ENCODE assay signal across 13 cellular contexts in the genomic region with DNA sequence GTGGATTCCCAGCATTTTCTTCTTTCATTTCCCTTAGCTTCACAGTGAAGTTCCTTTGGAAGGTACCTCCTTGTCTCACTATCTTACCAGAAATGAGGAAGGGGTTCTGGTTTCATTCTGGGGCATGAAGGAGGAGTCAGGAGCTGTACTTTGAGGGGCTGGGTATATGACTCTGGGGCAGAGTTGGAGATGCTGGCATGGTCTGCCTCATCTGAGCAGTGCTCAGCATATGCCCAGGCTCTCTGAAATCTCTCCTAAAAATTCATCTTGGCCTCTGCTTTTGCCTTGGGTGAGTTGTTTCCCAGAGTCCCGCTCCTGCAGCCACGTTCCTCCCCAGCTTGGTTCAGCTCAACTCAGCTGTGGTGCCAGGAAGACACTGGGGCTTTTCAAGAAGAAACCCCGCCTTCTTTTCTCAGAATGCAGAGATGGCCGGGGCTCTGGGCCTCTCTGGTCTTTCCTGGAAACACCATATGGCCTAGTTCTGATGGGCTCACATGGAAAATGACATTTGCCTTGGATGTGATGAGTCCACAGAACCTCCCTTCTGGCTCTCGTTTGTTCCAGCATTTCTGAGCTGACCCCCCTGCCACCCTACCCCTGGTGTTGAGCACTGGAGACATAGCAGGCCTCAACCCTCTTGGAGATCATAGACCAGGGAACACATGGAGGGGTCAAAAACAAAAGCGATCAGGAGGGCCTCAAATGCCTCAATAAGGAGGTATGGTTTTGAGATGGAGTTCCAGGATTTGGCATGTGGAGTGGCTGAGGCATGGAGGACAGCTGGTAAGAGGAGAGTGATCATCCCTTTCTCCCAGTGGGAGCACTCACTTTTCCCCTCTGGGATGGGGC. TPM values are rescaled to one million over a fixed set of nuclear protein-coding genes. Genes with fewer than 3 reads are reported as not detected.
DNase-seq lines count a peak whose midpoint lies in the region; ATAC-seq lines count a peak whose summit lies in the region.
"Had no signal": no experiment of that assay in that cellular context is flagged by ENCODE, and none has a peak within 500 bp of the region (broad histone marks: within the 10 kb centered on the region; RNA-seq: fewer than 3 reads in every experiment).

No MANE protein-coding gene starts in this region.

- H3K36me3 Mint-ChIP-seq in activated naive CD4-positive, alpha-beta T cell treated with anti-CD3 and anti-CD28 coated beads for 36 hours (ENCODE audit: low read depth): no peaks in the 10 kb centered on the region
- H3K36me3 Mint-ChIP-seq in activated naive CD8-positive, alpha-beta T cell treated with anti-CD3 and anti-CD28 coated beads for 36 hours: peaks cover 3% of the 10 kb centered on the region
- H3K36me3 Mint-ChIP-seq in stimulated activated effector memory CD8-positive, alpha-beta T cell treated with anti-CD3 and anti-CD28 coated beads, Interleukin-12 subunit alpha, Interleukin-12 subunit beta, amount 100 ng/mL, for 72 hours: peaks cover 5% of the 10 kb centered on the region

- H3K9me3 Mint-ChIP-seq in activated naive CD4-positive, alpha-beta T cell treated with anti-CD3 and anti-CD28 coated beads for 36 hours: peaks cover 3% of the 10 kb centered on the region
- H3K9me3 Mint-ChIP-seq in activated naive CD8-positive, alpha-beta T cell treated with anti-CD3 and anti-CD28 coated beads for 36 hours: peaks cover 1% of the 10 kb centered on the region
- no peaks in the 10 kb centered on the region for H3K9me3 Mint-ChIP-seq in stimulated activated effector memory CD8-positive, alpha-beta T cell treated with anti-CD3 and anti-CD28 coated beads, Interleukin-12 subunit alpha, Interleukin-12 subunit beta, amount 100 ng/mL, for 72 hours

- CTCF ChIA-PET in activated naive CD4-positive, alpha-beta T cell treated with anti-CD3 and anti-CD28 coated beads for 36 hours (lab: Charles Lee): interaction anchor here (0.7 to 1.4 kb wide), 4 partner anchors 10 to 117 kb away, joined by 3 to 4 read pairs (median 3); partner anchors contain the start of gene TGFBR1

- no peak overlapping the region for H3K4me3 Mint-ChIP-seq in activated naive CD4-positive, alpha-beta T cell treated with anti-CD3 and anti-CD28 coated beads for 36 hours
- peak overlapping the region; percentile 59 for H3K4me3 Mint-ChIP-seq in activated naive CD8-positive, alpha-beta T cell treated with anti-CD3 and anti-CD28 coated beads for 36 hours
- H3K4me3 Mint-ChIP-seq in stimulated activated effector memory CD8-positive, alpha-beta T cell treated with anti-CD3 and anti-CD28 coated beads, Interleukin-12 subunit alpha, Interleukin-12 subunit beta, amount 100 ng/mL, for 72 hours: peak overlapping the region; percentile 72

- H3K27ac Mint-ChIP-seq in activated naive CD4-positive, alpha-beta T cell treated with anti-CD3 and anti-CD28 coated beads for 36 hours: peak overlapping the region; percentile 9
- H3K27ac Mint-ChIP-seq in activated naive CD8-positive, alpha-beta T cell treated with anti-CD3 and anti-CD28 coated beads for 36 hours: peak overlapping the region; percentile 95
- H3K27ac Mint-ChIP-seq in stimulated activated effector memory CD8-positive, alpha-beta T cell treated with anti-CD3 and anti-CD28 coated beads, Interleukin-12 subunit alpha, Interleukin-12 subunit beta, amount 100 ng/mL, for 72 hours: peak overlapping the region; percentile 98

- no peaks in the 10 kb centered on the region for H3K27me3 Mint-ChIP-seq in activated naive CD4-positive, alpha-beta T cell treated with anti-CD3 and anti-CD28 coated beads for 36 hours (ENCODE audit: low read depth)
- H3K27me3 Mint-ChIP-seq in activated naive CD8-positive, alpha-beta T cell treated with anti-CD3 and anti-CD28 coated beads for 36 hours: peaks cover 4% of the 10 kb centered on the region

- intact Hi-C loops in activated naive CD4-positive, alpha-beta T cell treated with anti-CD3 and anti-CD28 coated beads for 36 hours (cut with micrococcal nuclease): loop anchor here (1.0 to 2.0 kb wide), 2 partner anchors 11 to 92 kb away; no protein-coding TSS in a partner anchor

- ATAC-seq in stimulated activated effector memory CD8-positive, alpha-beta T cell treated with anti-CD3 and anti-CD28 coated beads, Interleukin-12 subunit alpha, Interleukin-12 subunit beta, amount 100 ng/mL, for 72 hours: peak; percentile 89

- H3K4me1 Mint-ChIP-seq in activated naive CD4-positive, alpha-beta T cell treated with anti-CD3 and anti-CD28 coated beads for 36 hours (ENCODE audit: low read depth): peaks cover 21% of the 10 kb centered on the region
- peaks cover 24% of the 10 kb centered on the region for H3K4me1 Mint-ChIP-seq in activated naive CD8-positive, alpha-beta T cell treated with anti-CD3 and anti-CD28 coated beads for 36 hours
- H3K4me1 Mint-ChIP-seq in stimulated activated effector memory CD8-positive, alpha-beta T cell treated with anti-CD3 and anti-CD28 coated beads, Interleukin-12 subunit alpha, Interleukin-12 subunit beta, amount 100 ng/mL, for 72 hours: peaks cover 72% of the 10 kb centered on the region

- peak; percentile 60 for DNase-seq in activated naive CD4-positive, alpha-beta T cell treated with anti-CD3 and anti-CD28 coated beads for 36 hours
- DNase-seq in activated naive CD4-positive, alpha-beta T cell treated with anti-CD3 and anti-CD28 coated beads, Interleukin-2, amount 50 U/mL, for 16 hours: no peak
- peak; percentile 26 for DNase-seq in activated CD4-positive, alpha-beta T cell treated with anti-CD3 and anti-CD28 coated beads for 48 hours
- peak; percentile 49 for DNase-seq in activated naive CD8-positive, alpha-beta T cell treated with anti-CD3 and anti-CD28 coated beads for 36 hours
- DNase-seq in stimulated activated effector memory CD8-positive, alpha-beta T cell treated with anti-CD3 and anti-CD28 coated beads, Interleukin-12 subunit alpha, Interleukin-12 subunit beta, amount 100 ng/mL, for 72 hours (ENCODE audit: low spot score in 2 of 2): peak; percentile 44 to 82
- DNase-seq in H4 (ENCODE audit: low spot score): no peak
- DNase-seq in glomerular visceral epithelial cell (ENCODE audit: extremely low spot score): no peak
- no peak for DNase-seq in NCI-H1417 treated with DMSO at 0.1 percent for 48 hours (lab: John Stamatoyannopoulos, UW)
- DNase-seq: amygdala, DMS53, MM.1S, occipital lobe, thyroid gland had no signal

RNA-seq across cellular contexts. Expression of gene TGFBR1, which starts 12.0 kb away (rescaled TPM):
- 10 to 100 TPM; 13.7 to 16.9 TPM for total RNA-seq in activated naive CD4-positive, alpha-beta T cell treated with anti-CD3 and anti-CD28 coated beads for 36 hours
- total RNA-seq in activated naive CD8-positive, alpha-beta T cell treated with anti-CD3 and anti-CD28 coated beads for 36 hours: 10 to 100 TPM; 30.4 to 32.1 TPM
- 31.7 and 35.7 TPM in 2 replicates for total RNA-seq in H4 (2014; rRNA removed; shearing (Covaris generic))

Comparison
In these comparisons a context has a peak if more than half of its experiments do, and no peak if none do; other contexts are left out.
1. DNase-seq: peak in activated naive CD4-positive, alpha-beta T cell treated with anti-CD3 and anti-CD28 coated beads for 36 hours (single experiment), activated CD4-positive, alpha-beta T cell treated with anti-CD3 and anti-CD28 coated beads for 48 hours (single experiment), activated naive CD8-positive, alpha-beta T cell treated with anti-CD3 and anti-CD28 coated beads for 36 hours (single experiment) and stimulated activated effector memory CD8-positive, alpha-beta T cell treated with anti-CD3 and anti-CD28 coated beads, Interleukin-12 subunit alpha, Interleukin-12 subunit beta, amount 100 ng/mL, for 72 hours (2 of 2); none in activated naive CD4-positive, alpha-beta T cell treated with anti-CD3 and anti-CD28 coated beads, Interleukin-2, amount 50 U/mL, for 16 hours (single experiment), H4 (single experiment), glomerular visceral epithelial cell (single experiment) and NCI-H1417 treated with DMSO at 0.1 percent for 48 hours (single experiment).
2. H3K27ac Mint-ChIP-seq: peak in every context shown above with its lines; median percentile 98 in stimulated activated effector memory CD8-positive, alpha-beta T cell treated with anti-CD3 and anti-CD28 coated beads, Interleukin-12 subunit alpha, Interleukin-12 subunit beta, amount 100 ng/mL, for 72 hours; 95 in activated naive CD8-positive, alpha-beta T cell treated with anti-CD3 and anti-CD28 coated beads for 36 hours; 9 in activated naive CD4-positive, alpha-beta T cell treated with anti-CD3 and anti-CD28 coated beads for 36 hours.